Comparison of ENCODE assay signal across 1 cellular context in the genomic region with DNA sequence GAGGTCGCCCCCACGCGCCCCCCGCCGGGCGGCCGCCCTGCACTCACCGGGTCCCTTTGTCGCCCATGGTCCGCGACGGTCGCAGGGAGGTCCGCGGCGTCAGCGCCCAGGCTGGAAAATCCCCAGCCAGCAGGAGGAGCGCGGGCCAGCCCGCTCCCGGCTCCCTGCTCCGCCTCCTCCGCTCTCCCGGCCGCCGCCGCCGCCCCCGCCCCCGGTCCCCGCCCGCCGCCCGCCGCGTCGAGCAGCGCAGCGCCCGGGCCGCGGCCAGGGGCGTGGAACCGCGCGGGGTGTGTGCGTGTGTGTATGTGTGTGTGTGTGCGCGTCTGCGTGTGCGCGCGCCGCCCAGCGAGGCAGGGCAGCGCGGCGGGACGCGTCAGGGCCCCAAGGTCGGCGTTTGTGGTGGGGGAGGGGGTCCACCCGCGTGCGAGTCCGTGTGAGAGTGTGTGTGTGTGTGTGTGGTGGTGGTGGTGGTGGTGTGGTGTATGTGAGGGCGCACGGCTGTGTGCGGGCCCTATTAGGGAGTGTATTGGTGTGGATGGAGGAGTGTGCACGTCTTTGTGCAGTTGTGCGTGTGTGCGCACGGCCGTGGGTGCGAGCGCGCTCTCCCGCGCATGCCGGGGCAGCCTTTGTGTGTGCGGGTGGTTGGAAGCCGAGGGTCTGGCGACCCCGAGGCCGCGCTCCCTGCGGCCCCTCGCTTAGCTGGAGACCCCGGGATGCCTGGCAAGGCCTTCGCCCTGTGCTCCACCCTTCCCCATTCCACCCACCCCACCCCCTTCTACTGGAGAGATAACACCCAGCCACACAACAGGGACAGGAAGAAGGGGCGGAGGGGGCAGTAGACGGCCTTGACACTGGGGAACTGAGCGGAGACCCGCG.
TF ChIP-seq lines count a peak whose summit lies in the region.

A gene (minus strand): TSS at position 121 of the 876 bp plus-strand sequence. CDS start 54 bp downstream, at position 67.

TF ChIP-seq in HepG2, 621 proteins besides CTCF, POLR2A, EP300 and RAD21 (continued from another document and continues in another):
- TF ChIP-seq KDM2A (CRISPR knock-in tag; IDR thresholded peaks at IDR 0.05; ENCODE audit: borderline replicate concordance, low read depth) = peak; percentile 72; the same call in 1 of the 2 replicates
- no peak for TF ChIP-seq ZNF235 (CRISPR knock-in tag; IDR thresholded peaks at IDR 0.05; ENCODE audit: borderline replicate concordance)
- no peak for TF ChIP-seq NBN (conservative IDR thresholded peaks at IDR 0.05)
- TF ChIP-seq TOPORS (CRISPR knock-in tag; IDR thresholded peaks at IDR 0.05) = no peak; the same call in 1 of the 2 replicates
- TF ChIP-seq, protein P1, sequence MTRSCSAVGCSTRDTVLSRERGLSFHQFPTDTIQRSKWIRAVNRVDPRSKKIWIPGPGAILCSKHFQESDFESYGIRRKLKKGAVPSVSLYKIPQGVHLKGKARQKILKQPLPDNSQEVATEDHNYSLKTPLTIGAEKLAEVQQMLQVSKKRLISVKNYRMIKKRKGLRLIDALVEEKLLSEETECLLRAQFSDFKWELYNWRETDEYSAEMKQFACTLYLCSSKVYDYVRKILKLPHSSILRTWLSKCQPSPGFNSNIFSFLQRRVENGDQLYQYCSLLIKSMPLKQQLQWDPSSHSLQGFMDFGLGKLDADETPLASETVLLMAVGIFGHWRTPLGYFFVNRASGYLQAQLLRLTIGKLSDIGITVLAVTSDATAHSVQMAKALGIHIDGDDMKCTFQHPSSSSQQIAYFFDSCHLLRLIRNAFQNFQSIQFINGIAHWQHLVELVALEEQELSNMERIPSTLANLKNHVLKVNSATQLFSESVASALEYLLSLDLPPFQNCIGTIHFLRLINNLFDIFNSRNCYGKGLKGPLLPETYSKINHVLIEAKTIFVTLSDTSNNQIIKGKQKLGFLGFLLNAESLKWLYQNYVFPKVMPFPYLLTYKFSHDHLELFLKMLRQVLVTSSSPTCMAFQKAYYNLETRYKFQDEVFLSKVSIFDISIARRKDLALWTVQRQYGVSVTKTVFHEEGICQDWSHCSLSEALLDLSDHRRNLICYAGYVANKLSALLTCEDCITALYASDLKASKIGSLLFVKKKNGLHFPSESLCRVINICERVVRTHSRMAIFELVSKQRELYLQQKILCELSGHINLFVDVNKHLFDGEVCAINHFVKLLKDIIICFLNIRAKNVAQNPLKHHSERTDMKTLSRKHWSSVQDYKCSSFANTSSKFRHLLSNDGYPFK (CRISPR knock-in tag; IDR thresholded peaks at IDR 0.05; ENCODE audit: borderline replicate concordance) = no peak
- no peak for TF ChIP-seq ZNF207 (IDR thresholded peaks at IDR 0.05; ENCODE audit: borderline replicate concordance)
- TF ChIP-seq SRF (IDR thresholded peaks at IDR 0.05; ENCODE audit: low read depth, low read length) = no peak
- TF ChIP-seq ZNF263 (CRISPR knock-in tag; IDR thresholded peaks at IDR 0.05) = peak; percentile 60
- no peak for TF ChIP-seq MTF1 (CRISPR knock-in tag; IDR thresholded peaks at IDR 0.05)
- TF ChIP-seq ZNF230 (CRISPR knock-in tag; IDR thresholded peaks at IDR 0.05) = no peak
- TF ChIP-seq SP2 (CRISPR knock-in tag; IDR thresholded peaks at IDR 0.05) = no peak
- TF ChIP-seq, protein P2, sequence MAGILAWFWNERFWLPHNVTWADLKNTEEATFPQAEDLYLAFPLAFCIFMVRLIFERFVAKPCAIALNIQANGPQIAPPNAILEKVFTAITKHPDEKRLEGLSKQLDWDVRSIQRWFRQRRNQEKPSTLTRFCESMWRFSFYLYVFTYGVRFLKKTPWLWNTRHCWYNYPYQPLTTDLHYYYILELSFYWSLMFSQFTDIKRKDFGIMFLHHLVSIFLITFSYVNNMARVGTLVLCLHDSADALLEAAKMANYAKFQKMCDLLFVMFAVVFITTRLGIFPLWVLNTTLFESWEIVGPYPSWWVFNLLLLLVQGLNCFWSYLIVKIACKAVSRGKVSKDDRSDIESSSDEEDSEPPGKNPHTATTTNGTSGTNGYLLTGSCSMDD (CRISPR knock-in tag; IDR thresholded peaks at IDR 0.05) = no peak
- 0 out of 2 replicates have a peak, but pooled peaks have one; percentile 34 for TF ChIP-seq ZFP82 (CRISPR knock-in tag; IDR thresholded peaks at IDR 0.05; ENCODE audit: borderline replicate concordance)
- no peak for TF ChIP-seq ZNF180 (CRISPR knock-in tag; IDR thresholded peaks at IDR 0.05; ENCODE audit: borderline replicate concordance, low read depth)
- TF ChIP-seq NFYB (CRISPR knock-in tag; IDR thresholded peaks at IDR 0.05) = no peak
- peak; percentile 62 for TF ChIP-seq HNRNPH1 (optimal IDR thresholded peaks at IDR 0.05; ENCODE audit: low read depth, low read length)
- TF ChIP-seq CEBPG (CRISPR knock-in tag; IDR thresholded peaks at IDR 0.05) = no peak
- TF ChIP-seq ESRRA (CRISPR knock-in tag; IDR thresholded peaks at IDR 0.05; ENCODE audit: low read depth) = no peak
- TF ChIP-seq RNF2 (conservative IDR thresholded peaks at IDR 0.05; ENCODE audit: low read depth) = no peak
- TF ChIP-seq, protein P3, sequence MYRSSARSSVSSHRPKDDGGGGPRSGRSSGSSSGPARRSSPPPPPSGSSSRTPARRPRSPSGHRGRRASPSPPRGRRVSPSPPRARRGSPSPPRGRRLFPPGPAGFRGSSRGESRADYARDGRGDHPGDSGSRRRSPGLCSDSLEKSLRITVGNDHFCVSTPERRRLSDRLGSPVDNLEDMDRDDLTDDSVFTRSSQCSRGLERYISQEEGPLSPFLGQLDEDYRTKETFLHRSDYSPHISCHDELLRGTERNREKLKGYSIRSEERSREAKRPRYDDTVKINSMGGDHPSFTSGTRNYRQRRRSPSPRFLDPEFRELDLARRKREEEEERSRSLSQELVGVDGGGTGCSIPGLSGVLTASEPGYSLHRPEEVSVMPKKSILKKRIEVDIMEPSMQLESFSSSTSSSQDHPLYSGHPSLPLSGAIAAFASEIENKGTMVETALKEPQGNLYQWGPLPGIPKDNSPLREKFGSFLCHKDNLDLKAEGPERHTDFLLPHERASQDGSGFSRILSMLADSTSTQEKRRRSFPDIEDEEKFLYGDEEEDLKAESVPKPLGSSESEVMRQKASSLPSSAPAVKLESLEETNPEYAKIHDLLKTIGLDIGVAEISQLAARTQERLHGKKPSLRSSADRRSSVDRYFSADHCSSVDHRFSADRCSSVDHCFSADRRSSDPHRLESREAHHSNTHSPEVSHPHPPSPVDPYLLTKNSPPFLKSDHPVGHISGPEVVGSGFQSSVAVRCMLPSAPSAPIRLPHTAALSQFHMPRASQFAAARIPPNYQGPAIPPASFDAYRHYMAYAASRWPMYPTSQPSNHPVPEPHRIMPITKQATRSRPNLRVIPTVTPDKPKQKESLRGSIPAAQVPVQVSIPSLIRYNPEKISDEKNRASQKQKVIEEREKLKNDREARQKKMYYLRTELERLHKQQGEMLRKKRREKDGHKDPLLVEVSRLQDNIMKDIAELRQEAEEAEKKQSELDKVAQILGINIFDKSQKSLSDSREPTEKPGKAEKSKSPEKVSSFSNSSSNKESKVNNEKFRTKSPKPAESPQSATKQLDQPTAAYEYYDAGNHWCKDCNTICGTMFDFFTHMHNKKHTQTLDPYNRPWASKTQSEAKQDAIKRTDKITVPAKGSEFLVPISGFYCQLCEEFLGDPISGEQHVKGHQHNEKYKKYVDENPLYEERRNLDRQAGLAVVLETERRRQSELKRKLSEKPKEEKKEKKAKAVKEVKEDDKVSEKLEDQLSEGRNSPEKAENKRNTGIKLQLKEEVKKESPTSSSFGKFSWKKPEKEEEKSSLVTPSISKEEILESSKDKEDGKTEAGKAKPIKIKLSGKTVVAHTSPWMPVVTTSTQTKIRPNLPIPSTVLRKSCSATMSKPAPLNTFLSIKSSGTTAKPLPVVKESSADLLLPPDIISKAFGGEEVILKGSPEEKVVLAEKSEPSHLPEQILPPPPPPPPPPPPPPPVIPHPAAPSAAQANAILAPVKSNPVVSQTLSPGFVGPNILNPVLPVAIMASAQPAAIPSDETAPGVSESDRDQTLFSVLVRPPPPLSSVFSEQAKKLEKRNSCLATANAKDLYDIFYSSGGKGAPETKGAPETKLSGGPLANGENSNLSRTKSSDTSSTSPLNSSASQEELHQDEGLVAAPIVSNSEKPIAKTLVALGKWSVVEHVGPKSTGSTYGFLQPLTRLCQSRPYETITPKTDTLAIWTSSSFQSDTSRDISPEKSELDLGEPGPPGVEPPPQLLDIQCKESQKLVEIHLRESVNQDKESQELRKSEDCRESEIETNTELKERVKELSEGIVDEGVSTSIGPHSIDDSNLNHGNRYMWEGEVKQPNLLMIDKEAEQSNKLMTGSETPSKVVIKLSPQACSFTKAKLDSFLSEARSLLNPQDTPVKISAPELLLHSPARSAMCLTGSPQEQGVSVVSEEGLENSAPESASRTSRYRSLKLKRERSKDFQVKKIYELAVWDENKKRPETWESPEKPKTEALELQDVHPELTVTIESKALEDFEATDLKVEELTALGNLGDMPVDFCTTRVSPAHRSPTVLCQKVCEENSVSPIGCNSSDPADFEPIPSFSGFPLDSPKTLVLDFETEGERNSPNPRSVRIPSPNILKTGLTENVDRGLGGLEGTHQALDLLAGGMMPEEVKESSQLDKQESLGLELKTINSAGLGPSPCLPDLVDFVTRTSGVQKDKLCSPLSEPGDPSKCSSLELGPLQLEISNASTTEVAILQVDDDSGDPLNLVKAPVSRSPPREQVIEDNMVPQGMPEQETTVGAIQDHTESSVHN (CRISPR knock-in tag; IDR thresholded peaks at IDR 0.05) = 0 out of 2 replicates have a peak, but pooled peaks have one; percentile 26
- no peak for TF ChIP-seq ZC3H4 (CRISPR knock-in tag; IDR thresholded peaks at IDR 0.05; ENCODE audit: borderline replicate concordance)
- peak; percentile 20 for TF ChIP-seq HNRNPLL (IDR thresholded peaks at IDR 0.05; ENCODE audit: low read depth, low read length, poor library complexity, severe bottlenecking)
- TF ChIP-seq ZNF282 (IDR thresholded peaks at IDR 0.05; ENCODE audit: partially characterized antibody) = no peak
- no peak for TF ChIP-seq DNMT3B (CRISPR knock-in tag; conservative IDR thresholded peaks at IDR 0.05)
- no peak for TF ChIP-seq MAZ (IDR thresholded peaks at IDR 0.05; ENCODE audit: borderline replicate concordance, low read depth, low read length)
- TF ChIP-seq MAZ (CRISPR knock-in tag; IDR thresholded peaks at IDR 0.05; ENCODE audit: low read depth) = peak; percentile 48; the same call in 1 of the 2 replicates
- TF ChIP-seq CCDC6 (CRISPR knock-in tag; IDR thresholded peaks at IDR 0.05) = peak; percentile 74
- TF ChIP-seq, protein P4, sequence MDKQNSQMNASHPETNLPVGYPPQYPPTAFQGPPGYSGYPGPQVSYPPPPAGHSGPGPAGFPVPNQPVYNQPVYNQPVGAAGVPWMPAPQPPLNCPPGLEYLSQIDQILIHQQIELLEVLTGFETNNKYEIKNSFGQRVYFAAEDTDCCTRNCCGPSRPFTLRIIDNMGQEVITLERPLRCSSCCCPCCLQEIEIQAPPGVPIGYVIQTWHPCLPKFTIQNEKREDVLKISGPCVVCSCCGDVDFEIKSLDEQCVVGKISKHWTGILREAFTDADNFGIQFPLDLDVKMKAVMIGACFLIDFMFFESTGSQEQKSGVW (CRISPR knock-in tag; IDR thresholded peaks at IDR 0.05; ENCODE audit: borderline replicate concordance) = no peak
- TF ChIP-seq RARG (CRISPR knock-in tag; IDR thresholded peaks at IDR 0.05; ENCODE audit: low read depth) = no peak
- TF ChIP-seq, protein P5, sequence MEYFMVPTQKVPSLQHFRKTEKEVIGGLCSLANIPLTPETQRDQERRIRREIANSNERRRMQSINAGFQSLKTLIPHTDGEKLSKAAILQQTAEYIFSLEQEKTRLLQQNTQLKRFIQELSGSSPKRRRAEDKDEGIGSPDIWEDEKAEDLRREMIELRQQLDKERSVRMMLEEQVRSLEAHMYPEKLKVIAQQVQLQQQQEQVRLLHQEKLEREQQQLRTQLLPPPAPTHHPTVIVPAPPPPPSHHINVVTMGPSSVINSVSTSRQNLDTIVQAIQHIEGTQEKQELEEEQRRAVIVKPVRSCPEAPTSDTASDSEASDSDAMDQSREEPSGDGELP (IDR thresholded peaks at IDR 0.05; ENCODE audit: borderline replicate concordance, low read depth) = peak; percentile 52; the same call in 1 of the 2 replicates
- no peak for TF ChIP-seq HHEX (CRISPR knock-in tag; IDR thresholded peaks at IDR 0.05)
- TF ChIP-seq ZNF350 (CRISPR knock-in tag; IDR thresholded peaks at IDR 0.05; ENCODE audit: borderline replicate concordance, low read depth) = peak; percentile 81
- TF ChIP-seq ZNF138 (CRISPR knock-in tag; IDR thresholded peaks at IDR 0.05; ENCODE audit: low read depth) = peak; percentile 82
- TF ChIP-seq WIZ (CRISPR knock-in tag; IDR thresholded peaks at IDR 0.05) = peak; percentile 68
- TF ChIP-seq ZNF432 (CRISPR knock-in tag; IDR thresholded peaks at IDR 0.05; ENCODE audit: borderline replicate concordance) = no peak
- no peak for TF ChIP-seq MLLT10 (CRISPR knock-in tag; IDR thresholded peaks at IDR 0.05)
- TF ChIP-seq ZNF883 (CRISPR knock-in tag; IDR thresholded peaks at IDR 0.05; ENCODE audit: not compliant biosample characterization) = peak; percentile 26
- no peak for TF ChIP-seq PCBP1 (IDR thresholded peaks at IDR 0.05; ENCODE audit: borderline replicate concordance, low read depth, low read length)
- TF ChIP-seq TMF1 (CRISPR knock-in tag; IDR thresholded peaks at IDR 0.05; ENCODE audit: low read depth) = peak; percentile 44; the same call in 1 of the 2 replicates
- TF ChIP-seq, protein P6, sequence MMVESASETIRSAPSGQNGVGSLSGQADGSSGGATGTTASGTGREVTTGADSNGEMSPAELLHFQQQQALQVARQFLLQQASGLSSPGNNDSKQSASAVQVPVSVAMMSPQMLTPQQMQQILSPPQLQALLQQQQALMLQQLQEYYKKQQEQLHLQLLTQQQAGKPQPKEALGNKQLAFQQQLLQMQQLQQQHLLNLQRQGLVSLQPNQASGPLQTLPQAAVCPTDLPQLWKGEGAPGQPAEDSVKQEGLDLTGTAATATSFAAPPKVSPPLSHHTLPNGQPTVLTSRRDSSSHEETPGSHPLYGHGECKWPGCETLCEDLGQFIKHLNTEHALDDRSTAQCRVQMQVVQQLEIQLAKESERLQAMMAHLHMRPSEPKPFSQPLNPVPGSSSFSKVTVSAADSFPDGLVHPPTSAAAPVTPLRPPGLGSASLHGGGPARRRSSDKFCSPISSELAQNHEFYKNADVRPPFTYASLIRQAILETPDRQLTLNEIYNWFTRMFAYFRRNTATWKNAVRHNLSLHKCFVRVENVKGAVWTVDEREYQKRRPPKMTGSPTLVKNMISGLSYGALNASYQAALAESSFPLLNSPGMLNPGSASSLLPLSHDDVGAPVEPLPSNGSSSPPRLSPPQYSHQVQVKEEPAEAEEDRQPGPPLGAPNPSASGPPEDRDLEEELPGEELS (CRISPR knock-in tag; IDR thresholded peaks at IDR 0.05) = peak; percentile 87
- TF ChIP-seq ETV6 (CRISPR knock-in tag; conservative IDR thresholded peaks at IDR 0.05) = 0 out of 2 replicates have a peak, but pooled peaks have one; percentile 44
- TF ChIP-seq, protein P7, sequence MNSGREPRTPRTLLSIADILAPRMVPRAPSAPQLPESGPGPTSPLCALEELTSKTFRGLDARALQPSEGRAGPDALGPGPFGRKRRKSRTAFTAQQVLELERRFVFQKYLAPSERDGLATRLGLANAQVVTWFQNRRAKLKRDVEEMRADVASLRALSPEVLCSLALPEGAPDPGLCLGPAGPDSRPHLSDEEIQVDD (CRISPR knock-in tag; IDR thresholded peaks at IDR 0.05; ENCODE audit: borderline replicate concordance) = peak; percentile 69; the same call in 1 of the 2 replicates
- no peak for TF ChIP-seq NFE2L2 (IDR thresholded peaks at IDR 0.05; ENCODE audit: low read length)
- TF ChIP-seq ZNF292 (CRISPR knock-in tag; IDR thresholded peaks at IDR 0.05; ENCODE audit: borderline replicate concordance, low read depth) = 0 out of 2 replicates have a peak, but pooled peaks have one; percentile 91
